In genomic region chr3:49007068-49007770, GRCh38 we compare ENCODE assay signal across 8 cellular contexts. TPM values are rescaled to one million over a fixed set of nuclear protein-coding genes. Genes with fewer than 3 reads are reported as not detected.
DNase-seq lines count a peak whose midpoint lies in the region; ATAC-seq and FAIRE-seq lines count a peak whose summit lies in the region.

Gene WDR6 (plus strand): TSS chr3:49007391. CDS start chr3:49007432, 41 bp downstream.

- peak within 1 kb of the TSS; percentile 39 for H2BK5ac ChIP-seq in mesenchymal stem cell (ENCODE audit: low read depth, low read length, poor library complexity, severe bottlenecking)

- peak within 1 kb of the TSS; percentile 68 to 99 for H3K18ac ChIP-seq in mesenchymal stem cell (ENCODE audit: low read depth in 1 of 2, low read length in 2 of 2)

- peak within 1 kb of the TSS; percentile 92 for H2AK5ac ChIP-seq in mesenchymal stem cell (ENCODE audit: low read length, severe bottlenecking)

- peak; percentile 82 for ATAC-seq in GM21367 (IDR thresholded peaks at IDR 0.05; ENCODE audit: unreplicated experiment)

- peak within 1 kb of the TSS; percentile 60 for H2BK15ac ChIP-seq in mesenchymal stem cell (ENCODE audit: low read depth, poor library complexity, severe bottlenecking)

- peak within 1 kb of the TSS in 1 of 2 experiments; percentile 85 for H2BK12ac ChIP-seq in mesenchymal stem cell (ENCODE audit: low read length in 2 of 2)

- H3K23ac ChIP-seq in mesenchymal stem cell (ENCODE audit: low read length in 2 of 2): peak within 1 kb of the TSS in 1 of 2 experiments; percentile 94

- H3K4me1 ChIP-seq in endocrine pancreas (ENCODE audit: control insufficient read depth, insufficient read depth, low read length): peaks cover 4% of the 10 kb centered on the region
- peaks cover 18% of the 10 kb centered on the region for H3K4me1 ChIP-seq in mesenchymal stem cell (ENCODE audit: control insufficient read depth, insufficient read depth, low read depth, low read length)

- H3K4me2 ChIP-seq in mesenchymal stem cell (ENCODE audit: low read length, poor library complexity, severe bottlenecking): peak within 1 kb of the TSS; percentile 86

- H3K14ac ChIP-seq in mesenchymal stem cell (ENCODE audit: low read length in 2 of 2): peak within 1 kb of the TSS in 1 of 2 experiments; percentile 96

- peak within 1 kb of the TSS; percentile 96 for H4K8ac ChIP-seq in mesenchymal stem cell (ENCODE audit: low read length)

- H3K36me3 ChIP-seq in endocrine pancreas (ENCODE audit: control insufficient read depth, insufficient read depth, low read length): no peaks in the 10 kb centered on the region
- peaks cover 13 to 19% of the 10 kb centered on the region in 2 experiments for H3K36me3 ChIP-seq in mesenchymal stem cell (ENCODE audit: control insufficient read depth in 1 of 2, insufficient read depth in 2 of 2, low read depth in 1 of 2, low read length in 2 of 2)

- peak within 1 kb of the TSS; percentile 93 for H3K27ac ChIP-seq in mesenchymal stem cell (ENCODE audit: low read length, poor library complexity, severe bottlenecking)

- DNase-seq in Caki2 (ENCODE audit: low read depth) (peak; percentile 96), HTR-8/SVneo (ENCODE audit: insufficient read length, low spot score) (peak; percentile 96), NOMO-1 treated with DMSO at 0.1 percent for 48 hours (lab: John Stamatoyannopoulos, UW; ENCODE audit: unreplicated experiment) (peak; percentile 98), mesenchymal stem cell (peak; percentile 98)
- peak; percentile 87 to 96 (median 90) for DNase-seq in activated CD8-positive, alpha-beta memory T cell treated with anti-CD3 and anti-CD28 coated beads for 48 hours (ENCODE audit: low read depth in 2 of 3, low spot score in 2 of 3)
- peak; percentile 92 for DNase-seq in stimulated activated CD8-positive, alpha-beta memory T cell treated with anti-CD3 and anti-CD28 coated beads, Interleukin-12 subunit alpha, Interleukin-12 subunit beta, amount 100 ng/mL, for 4 hours (ENCODE audit: low read depth)

- H3K9me3 ChIP-seq in endocrine pancreas (ENCODE audit: control insufficient read depth, low read length): no peaks in the 10 kb centered on the region
- no peaks in the 10 kb centered on the region for H3K9me3 ChIP-seq in mesenchymal stem cell (ENCODE audit: control insufficient read depth, low read length)

- H3K79me1 ChIP-seq in mesenchymal stem cell (replicated peaks; ENCODE audit: low read length, poor library complexity, severe bottlenecking): peaks cover 6% of the 10 kb centered on the region

- peak within 1 kb of the TSS; percentile 1 for H2BK120ac ChIP-seq in mesenchymal stem cell (ENCODE audit: low read depth, low read length)

- in situ Hi-C loops in Caki2 (cut with HindIII; ENCODE audit: low pct_unique_long_range_greater_than_20kb, low sequenced_read_pairs): no loop called here

- H3K4ac ChIP-seq in mesenchymal stem cell (ENCODE audit: low read depth in 1 of 2, low read length in 2 of 2): peak within 1 kb of the TSS; percentile 89 to 100

- no peaks in the 10 kb centered on the region for H3K27me3 ChIP-seq in endocrine pancreas (ENCODE audit: control insufficient read depth, insufficient read depth, low read length)
- H3K27me3 ChIP-seq in mesenchymal stem cell (ENCODE audit: control insufficient read depth in 1 of 2, insufficient read depth in 1 of 2, low read length in 2 of 2): no peaks in the 10 kb centered on the region

- peak within 1 kb of the TSS; percentile 94 for H4K91ac ChIP-seq in mesenchymal stem cell (ENCODE audit: low read length)

- H2AFZ ChIP-seq in mesenchymal stem cell (ENCODE audit: low read depth, low read length): peak within 1 kb of the TSS; percentile 42

- WGBS in mesenchymal stem cell: under 1% methylated on average over 65 of the region's 65 CpGs

- FAIRE-seq in HTR-8/SVneo (lab: Jason Lieb, UNC): peak; percentile 97

- H3K4me3 ChIP-seq in endocrine pancreas (ENCODE audit: control insufficient read depth, insufficient read depth, low read length): peak within 1 kb of the TSS; percentile 19
- H3K4me3 ChIP-seq in mesenchymal stem cell (ENCODE audit: insufficient read depth in 1 of 2, low read depth in 1 of 2, low read length in 2 of 2): peak within 1 kb of the TSS; percentile 68 to 87

- H3K9ac ChIP-seq in endocrine pancreas (ENCODE audit: control insufficient read depth, insufficient read depth, low read length): peak within 1 kb of the TSS; percentile 99
- H3K9ac ChIP-seq in mesenchymal stem cell (ENCODE audit: low read length): peak within 1 kb of the TSS; percentile 96

RNA-seq across cellular contexts. Expression of gene WDR6, which starts in this region (rescaled TPM):
- total RNA-seq in Caki2 (2014; rRNA removed; shearing (Covaris generic); ENCODE audit: low replicate concordance): 38.0 and 38.2 TPM in 2 replicates
- polyA plus RNA-seq in mesenchymal stem cell (2013, experiment 1 of 2): 54.8 TPM
- 51.7 TPM for polyA plus RNA-seq in mesenchymal stem cell (2013, experiment 2 of 2)

Comparison
In these comparisons a context has a peak if more than half of its experiments do, and no peak if none do; other contexts are left out.
1. Peak in every context shown above with its lines: DNase-seq, ATAC-seq, H3K4me3 ChIP-seq and H3K27ac ChIP-seq.